In the genomic region with DNA sequence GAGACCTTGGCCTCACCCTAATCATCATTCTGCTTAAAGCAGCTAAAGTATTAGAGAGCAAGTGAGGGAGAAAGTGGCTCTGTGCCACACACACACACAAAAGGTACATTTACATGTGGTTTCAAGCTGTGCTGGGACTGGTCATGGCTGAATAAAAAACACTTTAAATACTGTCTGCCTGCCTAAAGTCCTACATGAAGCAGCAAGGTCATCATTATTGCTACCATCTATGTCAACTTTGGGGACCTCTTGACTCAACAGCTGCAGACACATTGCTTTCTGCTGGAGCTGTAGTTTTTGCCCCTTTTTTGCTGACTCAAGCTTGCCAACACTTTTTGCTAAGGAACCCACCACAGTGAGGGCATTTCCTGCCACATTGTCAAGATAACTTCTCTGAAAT, we compare ENCODE assay signal across 22 cellular contexts.
A peak's percentile ranks its signal among the peaks of the same experiment; 100 is the strongest.
DNase-seq lines count a peak whose midpoint lies in the region; ATAC-seq and TF ChIP-seq lines count a peak whose summit lies in the region.
"Had no signal": no experiment of that assay in that cellular context is flagged by ENCODE, and none has a peak within 500 bp of the region (broad histone marks: within the 10 kb centered on the region; RNA-seq: fewer than 3 reads in every experiment).

No MANE protein-coding gene starts in this region.

- no peaks in the 10 kb centered on the region for H3K36me3 ChIP-seq in BLaER1 treated with 17β-estradiol and CSF1 and Interleukin-3, amounts not matched to agents 10 nM and 100 nM
- H3K36me3 ChIP-seq in OCI-LY3 (replicated peaks; ENCODE audit: low read depth, low read length): peaks cover 9% of the 10 kb centered on the region
- H3K36me3 ChIP-seq in naive thymus-derived CD4-positive, alpha-beta T cell (ENCODE audit: control insufficient read depth in 2 of 3, insufficient read depth in 3 of 3, low read length in 3 of 3): no peaks in the 10 kb centered on the region
- H3K36me3 ChIP-seq: left lung, neural progenitor cell had no signal

- ATAC-seq in GM18870 (IDR thresholded peaks at IDR 0.05; ENCODE audit: unreplicated experiment) (peak; percentile 29), HG02973 (IDR thresholded peaks at IDR 0.05; ENCODE audit: unreplicated experiment) (peak; percentile 21)
- ATAC-seq in naive thymus-derived CD4-positive, alpha-beta T cell: no peak
- ATAC-seq: activated CD8-positive, alpha-beta T cell treated with anti-CD3 and anti-CD28 coated beads, Interleukin-2, amount 10 ng/mL, durations not matched to agents 7 days and 5 days; left lung; psoas muscle had no signal

- H3K4me1 ChIP-seq in BLaER1 treated with 17β-estradiol and CSF1 and Interleukin-3, amounts not matched to agents 10 nM and 100 nM: peaks cover 0 to 33% (median 0%) of the 10 kb centered on the region in 10 experiments; a peak in 8 of 20 replicates
- H3K4me1 ChIP-seq in OCI-LY3 (ENCODE audit: low read length): peaks cover 66% of the 10 kb centered on the region
- H3K4me1 ChIP-seq in naive thymus-derived CD4-positive, alpha-beta T cell (ENCODE audit: control insufficient read depth in 2 of 2, insufficient read depth in 2 of 2, low read length in 2 of 2): no peaks in the 10 kb centered on the region
- H3K4me1 ChIP-seq: left lung, psoas muscle had no signal

- H2AFZ ChIP-seq in OCI-LY3 (ENCODE audit: low read depth, low read length): no peak overlapping the region
- H2AFZ ChIP-seq: neural progenitor cell had no signal

- H3K27ac Mint-ChIP-seq in naive thymus-derived CD4-positive, alpha-beta T cell: no peak overlapping the region
- H3K27ac Mint-ChIP-seq: activated CD8-positive, alpha-beta T cell treated with anti-CD3 and anti-CD28 coated beads, Interleukin-2, amount 10 ng/mL, durations not matched to agents 7 days and 5 days; mesothelial cell of epicardium; neural progenitor cell; T-helper 2 cell treated with Interferon-gamma antibody and Interleukin-4, amounts not matched to agents 5 μg/mL and 100 μg/mL, for 36 hours had no signal

- POLR2A ChIA-PET in naive thymus-derived CD4-positive, alpha-beta T cell (lab: Charles Lee): no interaction called here
- POLR2A ChIA-PET in HEK293T (lab: Yijun Ruan, JAX): no interaction called here

- H3K4me3 ChIP-seq in BLaER1 treated with 17β-estradiol and CSF1 and Interleukin-3, amounts not matched to agents 10 nM and 100 nM: no peak overlapping the region
- H3K4me3 ChIP-seq in OCI-LY3 (ENCODE audit: low read length): peak overlapping the region; percentile 28; the same call in 1 of the 2 replicates
- no peak overlapping the region for H3K4me3 ChIP-seq in naive thymus-derived CD4-positive, alpha-beta T cell (ENCODE audit: low read length)
- H3K4me3 ChIP-seq: left lung, neural progenitor cell, psoas muscle, smooth muscle cell had no signal

- no peak overlapping the region for H3K9ac ChIP-seq in BLaER1 treated with 17β-estradiol and CSF1 and Interleukin-3, amounts not matched to agents 10 nM and 100 nM
- peak overlapping the region; percentile 65; the same call in 1 of the 2 replicates for H3K9ac ChIP-seq in OCI-LY3 (ENCODE audit: low read length)
- H3K9ac ChIP-seq: neural progenitor cell had no signal

- no peaks in the 10 kb centered on the region for H3K79me2 ChIP-seq in OCI-LY3 (ENCODE audit: low read length)

- H3K27ac ChIP-seq in BLaER1 treated with 17β-estradiol and CSF1 and Interleukin-3, amounts not matched to agents 10 nM and 100 nM: no peak overlapping the region
- H3K27ac ChIP-seq in OCI-LY3 (ENCODE audit: low read length): peak overlapping the region; percentile 94
- no peak overlapping the region for H3K27ac ChIP-seq in naive thymus-derived CD4-positive, alpha-beta T cell (ENCODE audit: low read depth, low read length)
- H3K27ac ChIP-seq: C4-2B, left lung, neural progenitor cell, psoas muscle had no signal

- TF ChIP-seq CTCF in OCI-LY3 (IDR thresholded peaks at IDR 0.05; ENCODE audit: low read depth, low read length): no peak

- no peaks in the 10 kb centered on the region for H3K27me3 Mint-ChIP-seq in naive thymus-derived CD4-positive, alpha-beta T cell

- intact Hi-C loops in naive thymus-derived CD4-positive, alpha-beta T cell (cut with micrococcal nuclease): no loop called here

- H3K4me2 ChIP-seq in BLaER1 treated with 17β-estradiol and CSF1 and Interleukin-3, amounts not matched to agents 10 nM and 100 nM: peak overlapping the region in 6 of 11 experiments; percentile 2 to 64 (median 33); a peak in 9 of 22 replicates
- H3K4me2 ChIP-seq in OCI-LY3 (ENCODE audit: low read length): peak overlapping the region; percentile 57
- H3K4me2 ChIP-seq: neural progenitor cell, smooth muscle cell had no signal

- H3K9me3 ChIP-seq in BLaER1 treated with 17β-estradiol and CSF1 and Interleukin-3, amounts not matched to agents 10 nM and 100 nM (replicated peaks in 1 of 11): no peaks in the 10 kb centered on the region; a peak in 1 of 22 replicates
- H3K9me3 ChIP-seq in OCI-LY3 (ENCODE audit: insufficient read depth, low read length): no peaks in the 10 kb centered on the region
- H3K9me3 ChIP-seq in naive thymus-derived CD4-positive, alpha-beta T cell (ENCODE audit: control insufficient read depth in 2 of 3, low read length in 3 of 3): peaks cover 0 to 2% (median 0%) of the 10 kb centered on the region in 3 experiments
- H3K9me3 ChIP-seq: left lung, psoas muscle had no signal

- no peaks in the 10 kb centered on the region for H3K27me3 ChIP-seq in BLaER1 treated with 17β-estradiol and CSF1 and Interleukin-3, amounts not matched to agents 10 nM and 100 nM
- no peaks in the 10 kb centered on the region for H3K27me3 ChIP-seq in OCI-LY3 (ENCODE audit: low read depth, low read length)
- H3K27me3 ChIP-seq in naive thymus-derived CD4-positive, alpha-beta T cell (ENCODE audit: control insufficient read depth in 2 of 2, insufficient read depth in 2 of 2, low read length in 2 of 2): no peaks in the 10 kb centered on the region
- H3K27me3 ChIP-seq: left lung, neural progenitor cell had no signal

- no peak overlapping the region for H3K4me3 Mint-ChIP-seq in naive thymus-derived CD4-positive, alpha-beta T cell
- H3K4me3 Mint-ChIP-seq: activated CD8-positive, alpha-beta T cell treated with anti-CD3 and anti-CD28 coated beads, Interleukin-2, amount 10 ng/mL, durations not matched to agents 7 days and 5 days; mesothelial cell of epicardium; neural progenitor cell; T-helper 2 cell treated with Interferon-gamma antibody and Interleukin-4, amounts not matched to agents 5 μg/mL and 100 μg/mL, for 36 hours had no signal

- CTCF ChIA-PET in naive thymus-derived CD4-positive, alpha-beta T cell (lab: Charles Lee): no interaction called here
- CTCF ChIA-PET in HEK293T (lab: Yijun Ruan, JAX): no interaction called here

- no peaks in the 10 kb centered on the region for H3K4me1 Mint-ChIP-seq in naive thymus-derived CD4-positive, alpha-beta T cell

- peaks cover 0 to 30% (median 6%) of the 10 kb centered on the region in 11 donors for H3K9me3 Mint-ChIP-seq in naive thymus-derived CD4-positive, alpha-beta T cell

- DNase-seq in nucleus accumbens (lab: John Stamatoyannopoulos, UW): no peak
- DNase-seq in naive thymus-derived CD4-positive, alpha-beta T cell: no peak
- DNase-seq in G401 (ENCODE audit: low spot score): no peak
- no peak for DNase-seq in HEK293T (ENCODE audit: extremely low spot score)
- DNase-seq: ACHN; activated CD4-positive, CD25-positive, alpha-beta regulatory T cell; activated CD8-positive, alpha-beta T cell treated with anti-CD3 and anti-CD28 coated beads, Interleukin-2, amount 10 ng/mL, durations not matched to agents 7 days and 5 days; activated naive CD4-positive, alpha-beta T cell treated with anti-CD3 and anti-CD28 coated beads, Interleukin-2, amount 50 U/mL, for 16 hours; activated T-cell treated with anti-CD3 and anti-CD28 coated beads, Interleukin-2, amount 50 U/mL, for 48 hours; GOT3; left lung; NCI-H82; psoas muscle had no signal

- H3K36me3 Mint-ChIP-seq in naive thymus-derived CD4-positive, alpha-beta T cell: peaks cover 0 to 5% (median 0%) of the 10 kb centered on the region in 5 donors
- H3K36me3 Mint-ChIP-seq: mesothelial cell of epicardium, neural progenitor cell had no signal

- in situ Hi-C loops in G401 (cut with HindIII; ENCODE audit: low sequenced_read_pairs): no loop called here

- H4K20me1 ChIP-seq in BLaER1 treated with 17β-estradiol and CSF1 and Interleukin-3, amounts not matched to agents 10 nM and 100 nM: no peaks in the 10 kb centered on the region
- no peaks in the 10 kb centered on the region for H4K20me1 ChIP-seq in OCI-LY3 (ENCODE audit: insufficient read depth, low read length)

TF ChIP-seq in HEK293T, 16 proteins besides CTCF, POLR2A, EP300 and RAD21:
- TF ChIP-seq FOXM1 (IDR thresholded peaks at IDR 0.05; ENCODE audit: borderline replicate concordance): no peak
- no peak for TF ChIP-seq CTBP1 (IDR thresholded peaks at IDR 0.05; ENCODE audit: borderline replicate concordance)
- TF ChIP-seq BHLHE40 (IDR thresholded peaks at IDR 0.05; ENCODE audit: borderline replicate concordance): no peak
- TF ChIP-seq FOXK2 (IDR thresholded peaks at IDR 0.05): no peak
- TF ChIP-seq TARDBP (IDR thresholded peaks at IDR 0.05): no peak
- TF ChIP-seq, protein P1, sequence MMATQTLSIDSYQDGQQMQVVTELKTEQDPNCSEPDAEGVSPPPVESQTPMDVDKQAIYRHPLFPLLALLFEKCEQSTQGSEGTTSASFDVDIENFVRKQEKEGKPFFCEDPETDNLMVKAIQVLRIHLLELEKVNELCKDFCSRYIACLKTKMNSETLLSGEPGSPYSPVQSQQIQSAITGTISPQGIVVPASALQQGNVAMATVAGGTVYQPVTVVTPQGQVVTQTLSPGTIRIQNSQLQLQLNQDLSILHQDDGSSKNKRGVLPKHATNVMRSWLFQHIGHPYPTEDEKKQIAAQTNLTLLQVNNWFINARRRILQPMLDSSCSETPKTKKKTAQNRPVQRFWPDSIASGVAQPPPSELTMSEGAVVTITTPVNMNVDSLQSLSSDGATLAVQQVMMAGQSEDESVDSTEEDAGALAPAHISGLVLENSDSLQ (IDR thresholded peaks at IDR 0.05): no peak
- TF ChIP-seq NFRKB (IDR thresholded peaks at IDR 0.05): no peak
- TF ChIP-seq LEF1 (IDR thresholded peaks at IDR 0.05; ENCODE audit: borderline replicate concordance): no peak
- TF ChIP-seq ZNF384 (IDR thresholded peaks at IDR 0.05): no peak
- no peak for TF ChIP-seq ELF4 (IDR thresholded peaks at IDR 0.05)
- TF ChIP-seq SUZ12 (IDR thresholded peaks at IDR 0.05): no peak
- TF ChIP-seq L3MBTL2 (conservative IDR thresholded peaks at IDR 0.05): no peak
- no peak for TF ChIP-seq ARNT (IDR thresholded peaks at IDR 0.05)
- TF ChIP-seq FOXA1 (IDR thresholded peaks at IDR 0.05): no peak
- TF ChIP-seq HDGF (IDR thresholded peaks at IDR 0.05; ENCODE audit: borderline replicate concordance): no peak
- TF ChIP-seq SP1 (IDR thresholded peaks at IDR 0.05): no peak
